In genomic region chr3:117026401-117026800, GRCh38 we compare ENCODE assay signal across 25 cellular contexts.
"Had no signal": no experiment of that assay in that cellular context is flagged by ENCODE, and none has a peak within 500 bp of the region (broad histone marks: within the 10 kb centered on the region; RNA-seq: fewer than 3 reads in every experiment).

No MANE protein-coding gene starts in this region.

- H3K4me1 ChIP-seq: colonic mucosa, esophagus muscularis mucosa, esophagus squamous epithelium, foreskin keratinocyte, gastrocnemius medialis, gastroesophageal sphincter, heart left ventricle, heart right ventricle had no signal

- DNase-seq: colonic mucosa; cortex of kidney; dermis blood vessel endothelial cell; dorsolateral prefrontal cortex; effector CD4-positive, alpha-beta T cell; effector CD8-positive, alpha-beta T cell; effector memory CD4-positive, alpha-beta T cell; effector memory CD8-positive, alpha-beta T cell; endodermal cell; erythroblast; esophagus squamous epithelium; foreskin fibroblast; foreskin keratinocyte; foreskin melanocyte; gastrocnemius medialis; glutamatergic neuron; head of caudate nucleus; heart left ventricle; heart right ventricle had no signal

- H3K9me3 ChIP-seq: colonic mucosa, esophagus muscularis mucosa, esophagus squamous epithelium, gastrocnemius medialis, gastroesophageal sphincter, heart left ventricle, heart right ventricle had no signal

- H3K27me3 Mint-ChIP-seq: effector memory CD8-positive, alpha-beta T cell had no signal

- H3K27ac ChIP-seq: colonic mucosa, coronary artery, dorsolateral prefrontal cortex, epithelial cell of prostate, esophagus muscularis mucosa, esophagus squamous epithelium, foreskin keratinocyte, gastrocnemius medialis, gastroesophageal sphincter, heart left ventricle, heart right ventricle had no signal

- H3K27me3 ChIP-seq: colonic mucosa, dorsolateral prefrontal cortex, esophagus muscularis mucosa, esophagus squamous epithelium, foreskin keratinocyte, gastrocnemius medialis, gastroesophageal sphincter, heart left ventricle, heart right ventricle had no signal

- H3K4me3 ChIP-seq: colonic mucosa, coronary artery, dorsolateral prefrontal cortex, esophagus muscularis mucosa, esophagus squamous epithelium, gastrocnemius medialis, gastroesophageal sphincter, heart left ventricle, heart right ventricle had no signal

- H3K4me1 Mint-ChIP-seq: endodermal cell had no signal

- H3K4me3 Mint-ChIP-seq: dendritic cell treated with granulocyte-macrophage colony-stimulating factor and Interleukin-4, amounts not matched to agents 40 ng/mL and 50 ng/mL, for 4 days; effector memory CD8-positive, alpha-beta T cell; endodermal cell had no signal

- H3K36me3 ChIP-seq: colonic mucosa, esophagus muscularis mucosa, esophagus squamous epithelium, gastrocnemius medialis, gastroesophageal sphincter, heart left ventricle, heart right ventricle had no signal

- H3K27ac Mint-ChIP-seq: dendritic cell treated with granulocyte-macrophage colony-stimulating factor and Interleukin-4, amounts not matched to agents 40 ng/mL and 50 ng/mL, for 4 days; effector memory CD8-positive, alpha-beta T cell; endodermal cell had no signal

- ATAC-seq: effector memory CD8-positive, alpha-beta T cell; esophagus mucosa; foreskin keratinocyte; gastrocnemius medialis; gastroesophageal sphincter; heart left ventricle; heart right ventricle had no signal
